Comparison of ENCODE assay signal across 1 cellular context in genomic region chr19:10602330-10603083, GRCh38.
TF ChIP-seq lines count a peak whose summit lies in the region.

No MANE protein-coding gene starts in this region.

TF ChIP-seq in HepG2, 621 proteins besides CTCF, POLR2A, EP300 and RAD21 (continued from another document and continues in another):
- TF ChIP-seq, protein P1, sequence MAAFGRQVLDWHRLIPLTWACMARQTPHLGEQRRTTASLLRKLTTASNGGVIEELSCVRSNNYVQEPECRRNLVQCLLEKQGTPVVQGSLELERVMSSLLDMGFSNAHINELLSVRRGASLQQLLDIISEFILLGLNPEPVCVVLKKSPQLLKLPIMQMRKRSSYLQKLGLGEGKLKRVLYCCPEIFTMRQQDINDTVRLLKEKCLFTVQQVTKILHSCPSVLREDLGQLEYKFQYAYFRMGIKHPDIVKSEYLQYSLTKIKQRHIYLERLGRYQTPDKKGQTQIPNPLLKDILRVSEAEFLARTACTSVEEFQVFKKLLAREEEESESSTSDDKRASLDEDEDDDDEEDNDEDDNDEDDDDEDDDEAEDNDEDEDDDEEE (CRISPR knock-in tag; IDR thresholded peaks at IDR 0.05) = no peak
- TF ChIP-seq MLXIP (CRISPR knock-in tag; IDR thresholded peaks at IDR 0.05; ENCODE audit: borderline replicate concordance) (no peak), GABPB1 (CRISPR knock-in tag; IDR thresholded peaks at IDR 0.05) (peak; percentile 50; the same call in 1 of the 2 replicates), PHB2 (IDR thresholded peaks at IDR 0.05; ENCODE audit: partially characterized antibody) (no peak), ZFX (CRISPR knock-in tag; IDR thresholded peaks at IDR 0.05; ENCODE audit: low read depth) (peak; percentile 38; the same call in 1 of the 2 replicates), ZNF569 (CRISPR knock-in tag; IDR thresholded peaks at IDR 0.05; ENCODE audit: borderline replicate concordance) (no peak), NR2F1 (CRISPR knock-in tag; IDR thresholded peaks at IDR 0.05) (no peak), BCL3 (CRISPR knock-in tag; IDR thresholded peaks at IDR 0.05) (0 out of 2 replicates have a peak, but pooled peaks have one; percentile 10), ZNF225 (CRISPR knock-in tag; IDR thresholded peaks at IDR 0.05) (no peak), NAIF1 (CRISPR knock-in tag; IDR thresholded peaks at IDR 0.05; ENCODE audit: borderline replicate concordance) (no peak), FOXO4 (CRISPR knock-in tag; conservative IDR thresholded peaks at IDR 0.05) (0 out of 2 replicates have a peak, but pooled peaks have one; percentile 21), SNRNP70 (IDR thresholded peaks at IDR 0.05; ENCODE audit: low read depth, low read length) (no peak), ZNF124 (CRISPR knock-in tag; IDR thresholded peaks at IDR 0.05) (no peak), SRY (CRISPR knock-in tag; IDR thresholded peaks at IDR 0.05) (no peak), SOX5 (CRISPR knock-in tag; IDR thresholded peaks at IDR 0.05; ENCODE audit: borderline replicate concordance) (no peak), DDIT3 (CRISPR knock-in tag; IDR thresholded peaks at IDR 0.05) (no peak), MED8 (CRISPR knock-in tag; IDR thresholded peaks at IDR 0.05; ENCODE audit: insufficient replicate concordance) (no peak), ZNF775 (CRISPR knock-in tag; IDR thresholded peaks at IDR 0.05; ENCODE audit: borderline replicate concordance) (no peak), RFX5 (IDR thresholded peaks at IDR 0.05; ENCODE audit: low read depth, low read length) (no peak), MAX (IDR thresholded peaks at IDR 0.05) (no peak), FOXK2 (IDR thresholded peaks at IDR 0.05) (no peak), LCORL (IDR thresholded peaks at IDR 0.05) (no peak), LCORL (CRISPR knock-in tag; IDR thresholded peaks at IDR 0.05) (peak; percentile 44; the same call in 1 of the 2 replicates), HNF1B (CRISPR knock-in tag; IDR thresholded peaks at IDR 0.05) (peak; percentile 8; the same call in 1 of the 2 replicates), ARHGAP35 (CRISPR knock-in tag; IDR thresholded peaks at IDR 0.05; ENCODE audit: borderline replicate concordance) (no peak), HOXA3 (CRISPR knock-in tag; IDR thresholded peaks at IDR 0.05) (peak; percentile 25; the same call in 1 of the 2 replicates), ZBTB46 (CRISPR knock-in tag; IDR thresholded peaks at IDR 0.05; ENCODE audit: borderline replicate concordance) (no peak), ZNF34 (CRISPR knock-in tag; IDR thresholded peaks at IDR 0.05; ENCODE audit: borderline replicate concordance) (0 out of 2 replicates have a peak, but pooled peaks have one; percentile 39), TBP (CRISPR knock-in tag; IDR thresholded peaks at IDR 0.05) (no peak), KMT2A (CRISPR knock-in tag; IDR thresholded peaks at IDR 0.05) (no peak), ZNF121 (CRISPR knock-in tag; IDR thresholded peaks at IDR 0.05) (no peak), CC2D1A (CRISPR knock-in tag; IDR thresholded peaks at IDR 0.05) (no peak), RFXANK (CRISPR knock-in tag; IDR thresholded peaks at IDR 0.05) (no peak), BCLAF1 (IDR thresholded peaks at IDR 0.05) (no peak), PRPF4 (IDR thresholded peaks at IDR 0.05; ENCODE audit: low read depth, low read length, poor library complexity, severe bottlenecking) (no peak), RBFOX2 (IDR thresholded peaks at IDR 0.05; ENCODE audit: low read depth, low read length) (0 out of 2 replicates have a peak, but pooled peaks have one; percentile 14), NFYB (CRISPR knock-in tag; IDR thresholded peaks at IDR 0.05) (0 out of 2 replicates have a peak, but pooled peaks have one; percentile 15), IRF2 (CRISPR knock-in tag; IDR thresholded peaks at IDR 0.05) (no peak), FLYWCH1 (CRISPR knock-in tag; IDR thresholded peaks at IDR 0.05) (no peak), ZBTB7A (CRISPR knock-in tag; IDR thresholded peaks at IDR 0.05) (no peak; the same call in 1 of the 2 replicates), ARID2 (CRISPR knock-in tag; IDR thresholded peaks at IDR 0.05; ENCODE audit: borderline replicate concordance) (no peak)
- TF ChIP-seq, protein P2, sequence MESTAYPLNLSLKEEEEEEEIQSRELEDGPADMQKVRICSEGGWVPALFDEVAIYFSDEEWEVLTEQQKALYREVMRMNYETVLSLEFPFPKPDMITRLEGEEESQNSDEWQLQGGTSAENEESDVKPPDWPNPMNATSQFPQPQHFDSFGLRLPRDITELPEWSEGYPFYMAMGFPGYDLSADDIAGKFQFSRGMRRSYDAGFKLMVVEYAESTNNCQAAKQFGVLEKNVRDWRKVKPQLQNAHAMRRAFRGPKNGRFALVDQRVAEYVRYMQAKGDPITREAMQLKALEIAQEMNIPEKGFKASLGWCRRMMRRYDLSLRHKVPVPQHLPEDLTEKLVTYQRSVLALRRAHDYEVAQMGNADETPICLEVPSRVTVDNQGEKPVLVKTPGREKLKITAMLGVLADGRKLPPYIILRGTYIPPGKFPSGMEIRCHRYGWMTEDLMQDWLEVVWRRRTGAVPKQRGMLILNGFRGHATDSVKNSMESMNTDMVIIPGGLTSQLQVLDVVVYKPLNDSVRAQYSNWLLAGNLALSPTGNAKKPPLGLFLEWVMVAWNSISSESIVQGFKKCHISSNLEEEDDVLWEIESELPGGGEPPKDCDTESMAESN (CRISPR knock-in tag; conservative IDR thresholded peaks at IDR 0.05) = no peak
- TF ChIP-seq, protein P3, sequence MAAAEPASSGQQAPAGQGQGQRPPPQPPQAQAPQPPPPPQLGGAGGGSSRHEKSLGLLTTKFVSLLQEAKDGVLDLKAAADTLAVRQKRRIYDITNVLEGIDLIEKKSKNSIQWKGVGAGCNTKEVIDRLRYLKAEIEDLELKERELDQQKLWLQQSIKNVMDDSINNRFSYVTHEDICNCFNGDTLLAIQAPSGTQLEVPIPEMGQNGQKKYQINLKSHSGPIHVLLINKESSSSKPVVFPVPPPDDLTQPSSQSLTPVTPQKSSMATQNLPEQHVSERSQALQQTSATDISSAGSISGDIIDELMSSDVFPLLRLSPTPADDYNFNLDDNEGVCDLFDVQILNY (CRISPR knock-in tag; conservative IDR thresholded peaks at IDR 0.05) = 0 out of 2 replicates have a peak, but pooled peaks have one; percentile 24
- TF ChIP-seq, protein P4, sequence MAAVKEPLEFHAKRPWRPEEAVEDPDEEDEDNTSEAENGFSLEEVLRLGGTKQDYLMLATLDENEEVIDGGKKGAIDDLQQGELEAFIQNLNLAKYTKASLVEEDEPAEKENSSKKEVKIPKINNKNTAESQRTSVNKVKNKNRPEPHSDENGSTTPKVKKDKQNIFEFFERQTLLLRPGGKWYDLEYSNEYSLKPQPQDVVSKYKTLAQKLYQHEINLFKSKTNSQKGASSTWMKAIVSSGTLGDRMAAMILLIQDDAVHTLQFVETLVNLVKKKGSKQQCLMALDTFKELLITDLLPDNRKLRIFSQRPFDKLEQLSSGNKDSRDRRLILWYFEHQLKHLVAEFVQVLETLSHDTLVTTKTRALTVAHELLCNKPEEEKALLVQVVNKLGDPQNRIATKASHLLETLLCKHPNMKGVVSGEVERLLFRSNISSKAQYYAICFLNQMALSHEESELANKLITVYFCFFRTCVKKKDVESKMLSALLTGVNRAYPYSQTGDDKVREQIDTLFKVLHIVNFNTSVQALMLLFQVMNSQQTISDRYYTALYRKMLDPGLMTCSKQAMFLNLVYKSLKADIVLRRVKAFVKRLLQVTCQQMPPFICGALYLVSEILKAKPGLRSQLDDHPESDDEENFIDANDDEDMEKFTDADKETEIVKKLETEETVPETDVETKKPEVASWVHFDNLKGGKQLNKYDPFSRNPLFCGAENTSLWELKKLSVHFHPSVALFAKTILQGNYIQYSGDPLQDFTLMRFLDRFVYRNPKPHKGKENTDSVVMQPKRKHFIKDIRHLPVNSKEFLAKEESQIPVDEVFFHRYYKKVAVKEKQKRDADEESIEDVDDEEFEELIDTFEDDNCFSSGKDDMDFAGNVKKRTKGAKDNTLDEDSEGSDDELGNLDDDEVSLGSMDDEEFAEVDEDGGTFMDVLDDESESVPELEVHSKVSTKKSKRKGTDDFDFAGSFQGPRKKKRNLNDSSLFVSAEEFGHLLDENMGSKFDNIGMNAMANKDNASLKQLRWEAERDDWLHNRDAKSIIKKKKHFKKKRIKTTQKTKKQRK (IDR thresholded peaks at IDR 0.05; ENCODE audit: low read length) = no peak
